Comparison of ENCODE assay signal across 1 cellular context in genomic region chr1:51519857-51520699, GRCh38.
A peak's percentile ranks its signal among the peaks of the same experiment; 100 is the strongest.
TF ChIP-seq lines count a peak whose summit lies in the region.

No MANE protein-coding gene starts in this region.

TF ChIP-seq in K562, 482 proteins besides CTCF, POLR2A, EP300 and RAD21 (continued from another document and continues in another):
- TF ChIP-seq GMEB1 (CRISPR knock-in tag; IDR thresholded peaks at IDR 0.05) (peak; percentile 19; the same call in 1 of the 2 replicates), ZNF133 (CRISPR knock-in tag; IDR thresholded peaks at IDR 0.05) (no peak), CREB1 (IDR thresholded peaks at IDR 0.05) (0 out of 2 replicates have a peak, but pooled peaks have one; percentile 41), CREB1 (CRISPR knock-in tag; IDR thresholded peaks at IDR 0.05) (no peak), SETDB1 (IDR thresholded peaks at IDR 0.05; ENCODE audit: low read length) (no peak), C11orf30 (IDR thresholded peaks at IDR 0.05; ENCODE audit: low read depth) (peak; percentile 89), ZNF589 (CRISPR knock-in tag; IDR thresholded peaks at IDR 0.05; ENCODE audit: low read depth) (no peak; the same call in 1 of the 2 replicates), MTA3 (IDR thresholded peaks at IDR 0.05; ENCODE audit: borderline replicate concordance) (peak; percentile 61; the same call in 1 of the 2 replicates), SNIP1 (IDR thresholded peaks at IDR 0.05; ENCODE audit: low read depth) (no peak), ZFP36 (IDR thresholded peaks at IDR 0.05; ENCODE audit: low read depth, low read length, partially characterized antibody) (peak; percentile 49), RFX7 (CRISPR knock-in tag; IDR thresholded peaks at IDR 0.05) (no peak), KLF1 (tag; IDR thresholded peaks at IDR 0.05) (no peak), LEF1 (IDR thresholded peaks at IDR 0.05) (peak; percentile 73), JUND (IDR thresholded peaks at IDR 0.05; ENCODE audit: borderline replicate concordance, low read depth, low read length) (peak; percentile 99), JUND (tag; IDR thresholded peaks at IDR 0.05; ENCODE audit: borderline replicate concordance, low read depth, low read length) (peak; percentile 96; the same call in 2 of the 3 replicates), MEF2A (IDR thresholded peaks at IDR 0.05; ENCODE audit: control insufficient read depth, low read depth, low read length) (0 out of 2 replicates have a peak, but pooled peaks have one; percentile 32), ZBTB1 (CRISPR knock-in tag; IDR thresholded peaks at IDR 0.05; ENCODE audit: borderline replicate concordance, low read depth) (no peak), FUS (optimal IDR thresholded peaks at IDR 0.05; ENCODE audit: low read depth, low read length) (no peak), STAT5A (IDR thresholded peaks at IDR 0.05; ENCODE audit: borderline replicate concordance, low read length) (peak; percentile 60; the same call in 1 of the 2 replicates), E2F4 (CRISPR knock-in tag; IDR thresholded peaks at IDR 0.05; ENCODE audit: low read depth) (no peak), ELK3 (CRISPR knock-in tag; IDR thresholded peaks at IDR 0.05) (no peak), BRD4 (IDR thresholded peaks at IDR 0.05) (peak; percentile 20; the same call in 1 of the 2 replicates), DACH1 (IDR thresholded peaks at IDR 0.05; ENCODE audit: partially characterized antibody) (peak; percentile 63), ETV1 (tag; conservative IDR thresholded peaks at IDR 0.05; ENCODE audit: low read depth) (no peak; the same call in 1 of the 2 replicates), RBM34 (IDR thresholded peaks at IDR 0.05; ENCODE audit: borderline replicate concordance, insufficient read depth, low read length) (no peak)
- TF ChIP-seq, protein P1, sequence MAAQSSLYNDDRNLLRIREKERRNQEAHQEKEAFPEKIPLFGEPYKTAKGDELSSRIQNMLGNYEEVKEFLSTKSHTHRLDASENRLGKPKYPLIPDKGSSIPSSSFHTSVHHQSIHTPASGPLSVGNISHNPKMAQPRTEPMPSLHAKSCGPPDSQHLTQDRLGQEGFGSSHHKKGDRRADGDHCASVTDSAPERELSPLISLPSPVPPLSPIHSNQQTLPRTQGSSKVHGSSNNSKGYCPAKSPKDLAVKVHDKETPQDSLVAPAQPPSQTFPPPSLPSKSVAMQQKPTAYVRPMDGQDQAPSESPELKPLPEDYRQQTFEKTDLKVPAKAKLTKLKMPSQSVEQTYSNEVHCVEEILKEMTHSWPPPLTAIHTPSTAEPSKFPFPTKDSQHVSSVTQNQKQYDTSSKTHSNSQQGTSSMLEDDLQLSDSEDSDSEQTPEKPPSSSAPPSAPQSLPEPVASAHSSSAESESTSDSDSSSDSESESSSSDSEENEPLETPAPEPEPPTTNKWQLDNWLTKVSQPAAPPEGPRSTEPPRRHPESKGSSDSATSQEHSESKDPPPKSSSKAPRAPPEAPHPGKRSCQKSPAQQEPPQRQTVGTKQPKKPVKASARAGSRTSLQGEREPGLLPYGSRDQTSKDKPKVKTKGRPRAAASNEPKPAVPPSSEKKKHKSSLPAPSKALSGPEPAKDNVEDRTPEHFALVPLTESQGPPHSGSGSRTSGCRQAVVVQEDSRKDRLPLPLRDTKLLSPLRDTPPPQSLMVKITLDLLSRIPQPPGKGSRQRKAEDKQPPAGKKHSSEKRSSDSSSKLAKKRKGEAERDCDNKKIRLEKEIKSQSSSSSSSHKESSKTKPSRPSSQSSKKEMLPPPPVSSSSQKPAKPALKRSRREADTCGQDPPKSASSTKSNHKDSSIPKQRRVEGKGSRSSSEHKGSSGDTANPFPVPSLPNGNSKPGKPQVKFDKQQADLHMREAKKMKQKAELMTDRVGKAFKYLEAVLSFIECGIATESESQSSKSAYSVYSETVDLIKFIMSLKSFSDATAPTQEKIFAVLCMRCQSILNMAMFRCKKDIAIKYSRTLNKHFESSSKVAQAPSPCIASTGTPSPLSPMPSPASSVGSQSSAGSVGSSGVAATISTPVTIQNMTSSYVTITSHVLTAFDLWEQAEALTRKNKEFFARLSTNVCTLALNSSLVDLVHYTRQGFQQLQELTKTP (IDR thresholded peaks at IDR 0.05; ENCODE audit: low read depth in 1 of 2, partially characterized antibody in 2 of 2): peak in 1 of 2 experiments; percentile 35
- TF ChIP-seq, protein P2, sequence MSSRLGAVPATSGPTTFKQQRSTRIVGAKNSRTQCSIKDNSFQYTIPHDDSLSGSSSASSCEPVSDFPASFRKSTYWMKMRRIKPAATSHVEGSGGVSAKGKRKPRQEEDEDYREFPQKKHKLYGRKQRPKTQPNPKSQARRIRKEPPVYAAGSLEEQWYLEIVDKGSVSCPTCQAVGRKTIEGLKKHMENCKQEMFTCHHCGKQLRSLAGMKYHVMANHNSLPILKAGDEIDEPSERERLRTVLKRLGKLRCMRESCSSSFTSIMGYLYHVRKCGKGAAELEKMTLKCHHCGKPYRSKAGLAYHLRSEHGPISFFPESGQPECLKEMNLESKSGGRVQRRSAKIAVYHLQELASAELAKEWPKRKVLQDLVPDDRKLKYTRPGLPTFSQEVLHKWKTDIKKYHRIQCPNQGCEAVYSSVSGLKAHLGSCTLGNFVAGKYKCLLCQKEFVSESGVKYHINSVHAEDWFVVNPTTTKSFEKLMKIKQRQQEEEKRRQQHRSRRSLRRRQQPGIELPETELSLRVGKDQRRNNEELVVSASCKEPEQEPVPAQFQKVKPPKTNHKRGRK (tag; IDR thresholded peaks at IDR 0.05): peak; percentile 43; the same call in 1 of the 2 replicates
- TF ChIP-seq, protein P3, sequence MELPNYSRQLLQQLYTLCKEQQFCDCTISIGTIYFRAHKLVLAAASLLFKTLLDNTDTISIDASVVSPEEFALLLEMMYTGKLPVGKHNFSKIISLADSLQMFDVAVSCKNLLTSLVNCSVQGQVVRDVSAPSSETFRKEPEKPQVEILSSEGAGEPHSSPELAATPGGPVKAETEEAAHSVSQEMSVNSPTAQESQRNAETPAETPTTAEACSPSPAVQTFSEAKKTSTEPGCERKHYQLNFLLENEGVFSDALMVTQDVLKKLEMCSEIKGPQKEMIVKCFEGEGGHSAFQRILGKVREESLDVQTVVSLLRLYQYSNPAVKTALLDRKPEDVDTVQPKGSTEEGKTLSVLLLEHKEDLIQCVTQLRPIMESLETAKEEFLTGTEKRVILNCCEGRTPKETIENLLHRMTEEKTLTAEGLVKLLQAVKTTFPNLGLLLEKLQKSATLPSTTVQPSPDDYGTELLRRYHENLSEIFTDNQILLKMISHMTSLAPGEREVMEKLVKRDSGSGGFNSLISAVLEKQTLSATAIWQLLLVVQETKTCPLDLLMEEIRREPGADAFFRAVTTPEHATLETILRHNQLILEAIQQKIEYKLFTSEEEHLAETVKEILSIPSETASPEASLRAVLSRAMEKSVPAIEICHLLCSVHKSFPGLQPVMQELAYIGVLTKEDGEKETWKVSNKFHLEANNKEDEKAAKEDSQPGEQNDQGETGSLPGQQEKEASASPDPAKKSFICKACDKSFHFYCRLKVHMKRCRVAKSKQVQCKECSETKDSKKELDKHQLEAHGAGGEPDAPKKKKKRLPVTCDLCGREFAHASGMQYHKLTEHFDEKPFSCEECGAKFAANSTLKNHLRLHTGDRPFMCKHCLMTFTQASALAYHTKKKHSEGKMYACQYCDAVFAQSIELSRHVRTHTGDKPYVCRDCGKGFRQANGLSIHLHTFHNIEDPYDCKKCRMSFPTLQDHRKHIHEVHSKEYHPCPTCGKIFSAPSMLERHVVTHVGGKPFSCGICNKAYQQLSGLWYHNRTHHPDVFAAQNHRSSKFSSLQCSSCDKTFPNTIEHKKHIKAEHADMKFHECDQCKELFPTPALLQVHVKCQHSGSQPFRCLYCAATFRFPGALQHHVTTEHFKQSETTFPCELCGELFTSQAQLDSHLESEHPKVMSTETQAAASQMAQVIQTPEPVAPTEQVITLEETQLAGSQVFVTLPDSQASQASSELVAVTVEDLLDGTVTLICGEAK (IDR thresholded peaks at IDR 0.05): 0 out of 2 replicates have a peak, but pooled peaks have one; percentile 34
- TF ChIP-seq, protein P3 (CRISPR knock-in tag; IDR thresholded peaks at IDR 0.05): no peak
